Comparison of ENCODE assay signal across 12 cellular contexts in the genomic region with DNA sequence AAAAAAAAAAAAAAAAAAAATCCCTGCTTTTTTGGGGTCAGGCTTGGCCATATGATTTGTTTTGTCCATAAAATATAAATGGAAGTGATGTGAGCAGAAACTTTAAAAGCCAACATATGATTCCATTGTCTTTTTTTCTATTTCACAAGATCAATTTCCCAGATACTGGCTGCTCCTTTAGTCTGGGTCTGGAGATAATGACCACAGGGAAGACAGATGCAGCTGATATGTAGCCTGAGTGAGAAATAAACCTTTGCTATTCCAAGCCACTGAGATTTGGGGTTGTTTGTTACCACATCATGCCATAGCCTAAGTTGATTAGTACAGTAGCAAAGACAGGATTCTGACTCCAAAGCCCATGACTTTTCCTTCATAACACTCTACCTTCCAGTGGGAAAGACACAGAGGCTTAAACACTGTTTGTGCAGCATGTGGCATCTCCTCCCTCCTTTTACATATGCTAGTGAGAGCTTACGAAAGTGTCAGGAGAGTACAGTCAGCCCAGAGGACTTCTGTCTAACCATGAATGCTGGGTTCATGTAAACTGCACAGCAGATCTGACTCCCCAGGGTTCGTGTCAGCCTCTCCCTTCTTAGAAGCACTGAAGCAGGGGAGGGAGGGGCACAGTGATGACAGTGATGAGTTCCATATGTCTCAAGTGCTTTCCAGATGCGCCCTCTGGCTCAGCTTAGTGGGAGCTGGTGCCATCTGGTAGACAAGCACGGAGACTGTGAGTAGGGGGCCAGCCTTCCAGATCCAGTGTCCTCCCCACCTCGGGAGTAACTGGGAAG. TPM values are rescaled to one million over a fixed set of nuclear protein-coding genes. Genes with fewer than 3 reads are reported as not detected.
DNase-seq lines count a peak whose midpoint lies in the region; ATAC-seq and TF ChIP-seq lines count a peak whose summit lies in the region.
"Had no signal": no experiment of that assay in that cellular context is flagged by ENCODE, and none has a peak within 500 bp of the region (broad histone marks: within the 10 kb centered on the region; RNA-seq: fewer than 3 reads in every experiment).

No MANE protein-coding gene starts in this region.

- TF ChIP-seq CTCF in fibroblast of lung (conservative IDR thresholded peaks at IDR 0.05 in 1 of 2, IDR thresholded peaks at IDR 0.05 in 1 of 2; ENCODE audit: low read depth in 1 of 2, low read length in 2 of 2) (peak; percentile 1 to 24), neural progenitor cell (IDR thresholded peaks at IDR 0.05) (no peak), endothelial cell (IDR thresholded peaks at IDR 0.05; ENCODE audit: unreplicated experiment) (no peak)

- H2AFZ ChIP-seq in fibroblast of lung (ENCODE audit: low read length), result peak overlapping the region; percentile 19
- no peak overlapping the region for H2AFZ ChIP-seq in neural progenitor cell (replicated peaks)

- ATAC-seq in HG03097 (IDR thresholded peaks at IDR 0.05; ENCODE audit: low FRiP score, unreplicated experiment), result no peak

- peaks cover 21% of the 10 kb centered on the region for H3K9me3 Mint-ChIP-seq in neural progenitor cell
- H3K9me3 Mint-ChIP-seq in endothelial cell (ENCODE audit: unreplicated experiment), result no peaks in the 10 kb centered on the region

- peaks cover 4% of the 10 kb centered on the region for H3K4me1 Mint-ChIP-seq in neural progenitor cell
- H3K4me1 Mint-ChIP-seq in endothelial cell (ENCODE audit: unreplicated experiment), result no peaks in the 10 kb centered on the region
- H3K4me1 Mint-ChIP-seq: memory B cell had no signal

- peak overlapping the region; percentile 78 for H3K27ac ChIP-seq in fibroblast of lung (ENCODE audit: insufficient read depth, low read length)
- no peak overlapping the region for H3K27ac ChIP-seq in neural progenitor cell
- H3K27ac ChIP-seq: HL-60 had no signal

- H3K4me1 ChIP-seq in fibroblast of lung (ENCODE audit: control insufficient read depth, extremely low read depth, insufficient read depth, low read length) (peaks cover 12% of the 10 kb centered on the region), neural progenitor cell (no peaks in the 10 kb centered on the region), HAP-1 (no peaks in the 10 kb centered on the region)

- H4K20me1 ChIP-seq in fibroblast of lung (ENCODE audit: control insufficient read depth, extremely low read depth, insufficient read depth, low read length) (no peaks in the 10 kb centered on the region), neural progenitor cell (ENCODE audit: low read depth) (no peaks in the 10 kb centered on the region)

- H3K79me2 ChIP-seq in fibroblast of lung (ENCODE audit: control insufficient read depth, insufficient read depth, low read length), result no peaks in the 10 kb centered on the region
- H3K79me2 ChIP-seq in neural progenitor cell (ENCODE audit: low read depth), result no peaks in the 10 kb centered on the region

- H3K9me3 ChIP-seq in fibroblast of lung (ENCODE audit: control insufficient read depth, insufficient read depth, low read depth, low read length) (no peaks in the 10 kb centered on the region), neural progenitor cell (ENCODE audit: low read depth) (no peaks in the 10 kb centered on the region), HAP-1 (no peaks in the 10 kb centered on the region; the same call in 1 of the 2 replicates)

- H3K36me3 Mint-ChIP-seq in neural progenitor cell (peaks cover 2% of the 10 kb centered on the region), endothelial cell (ENCODE audit: low read depth, unreplicated experiment) (no peaks in the 10 kb centered on the region)

- H3K4me3 Mint-ChIP-seq in neural progenitor cell (no peak overlapping the region), endothelial cell (ENCODE audit: unreplicated experiment) (no peak overlapping the region)
- H3K4me3 Mint-ChIP-seq: memory B cell had no signal

- H3K4me2 ChIP-seq in fibroblast of lung (ENCODE audit: extremely low read depth, insufficient read depth, low read length) (peak overlapping the region; percentile 62), neural progenitor cell (no peak overlapping the region)

- H3F3A ChIP-seq in neural progenitor cell (ENCODE audit: low read depth), result no peaks in the 10 kb centered on the region

- no peak overlapping the region for H3K9ac ChIP-seq in fibroblast of lung (ENCODE audit: insufficient read depth, low read length)
- H3K9ac ChIP-seq in neural progenitor cell, result no peak overlapping the region

- H3K36me3 ChIP-seq in fibroblast of lung (ENCODE audit: control insufficient read depth, insufficient read depth, low read length) (no peaks in the 10 kb centered on the region), neural progenitor cell (no peaks in the 10 kb centered on the region), HAP-1 (replicated peaks) (no peaks in the 10 kb centered on the region)

- no peaks in the 10 kb centered on the region for H3K27me3 ChIP-seq in fibroblast of lung (ENCODE audit: control insufficient read depth, insufficient read depth, low read length)
- no peaks in the 10 kb centered on the region for H3K27me3 ChIP-seq in neural progenitor cell
- H3K27me3 ChIP-seq in HAP-1 (ENCODE audit: low read depth), result peaks cover 3% of the 10 kb centered on the region; the same call in 1 of the 2 replicates

- DNase-seq in D341Med (ENCODE audit: low spot score), result peak; percentile 56
- peak; percentile 87 for DNase-seq in NCI-H2227 (lab: John Stamatoyannopoulos, UW; ENCODE audit: unreplicated experiment)
- peak; percentile 66 to 99 for DNase-seq in fibroblast of lung (ENCODE audit: low read depth in 2 of 2)
- no peak for DNase-seq in neural progenitor cell (ENCODE audit: low spot score)
- no peak for DNase-seq in kidney glomerular epithelial cell (lab: John Stamatoyannopoulos, UW)
- no peak for DNase-seq in HAP-1 (ENCODE audit: low spot score in 2 of 2)
- DNase-seq in endothelial cell (ENCODE audit: low spot score), result no peak
- DNase-seq: activated CD4-positive, alpha-beta T cell treated with anti-CD3 and anti-CD28 coated beads, Interleukin-2, amount 50 U/mL, for 48 hours; cortex of kidney had no signal

- in situ Hi-C loops in HAP-1 (cut with MboI; ENCODE audit: low sequenced_read_pairs), result no loop called here

- H3K27me3 Mint-ChIP-seq in neural progenitor cell (ENCODE audit: insufficient read depth, low read depth), result no peaks in the 10 kb centered on the region
- H3K27me3 Mint-ChIP-seq in endothelial cell (ENCODE audit: unreplicated experiment), result peaks cover 4% of the 10 kb centered on the region

- H3K4me3 ChIP-seq in fibroblast of lung (replicated peaks in 1 of 4; ENCODE audit: control extremely low read depth in 1 of 4, insufficient read depth in 1 of 4, low read depth in 3 of 4, low read length in 4 of 4), result no peak overlapping the region
- no peak overlapping the region for H3K4me3 ChIP-seq in neural progenitor cell
- H3K4me3 ChIP-seq in HAP-1, result no peak overlapping the region

- H3K27ac Mint-ChIP-seq in neural progenitor cell, result peak overlapping the region; percentile 37
- H3K27ac Mint-ChIP-seq in endothelial cell (ENCODE audit: unreplicated experiment), result no peak overlapping the region
- H3K27ac Mint-ChIP-seq: memory B cell had no signal

RNA-seq across cellular contexts. Expression of a gene that starts 36.7 kb away (rescaled TPM):
- 0.26 and 1.3 TPM in 2 replicates for total RNA-seq in fibroblast of lung
- polyA plus RNA-seq in fibroblast of lung, result 3.4 and 4.4 TPM in 2 replicates
- 3.3 and 3.4 TPM in 2 replicates for polyA plus RNA-seq in fibroblast of lung (2012)
- 9.8 and 13.5 TPM in 2 replicates for polyA minus RNA-seq in fibroblast of lung (ENCODE audit: low replicate concordance)
- total RNA-seq in neural progenitor cell (ENCODE audit: low replicate concordance), result under 0.01 TPM in 1 of 2 replicates, not detected in the other
- total RNA-seq in endothelial cell (ENCODE audit: unreplicated experiment), result 2.5 TPM

Comparison
In these comparisons a context has a peak if more than half of its experiments do, and no peak if none do; other contexts are left out.
1. DNase-seq: peak in D341Med (single experiment), NCI-H2227 (single experiment) and fibroblast of lung (2 of 2); none in neural progenitor cell (single experiment), kidney glomerular epithelial cell (single experiment), HAP-1 (0 of 2) and endothelial cell (single experiment).
2. CTCF ChIP-seq: peak in fibroblast of lung (2 of 2); none in neural progenitor cell (single experiment) and endothelial cell (single experiment).